In genomic region chr5:151825445-151825844, GRCh38 we compare ENCODE assay signal across 8 cellular contexts. TPM values are rescaled to one million over a fixed set of nuclear protein-coding genes. Genes with fewer than 3 reads are reported as not detected.
A peak's percentile ranks its signal among the peaks of the same experiment; 100 is the strongest.
DNase-seq lines count a peak whose midpoint lies in the region; ATAC-seq, FAIRE-seq and TF ChIP-seq lines count a peak whose summit lies in the region.

No MANE protein-coding gene starts in this region.

- H3K4me1 Mint-ChIP-seq in neural crest cell: peaks cover 19% of the 10 kb centered on the region

- TF ChIP-seq CTCF in VCaP (conservative IDR thresholded peaks at IDR 0.05) (peak; percentile 93), fibroblast of pulmonary artery (IDR thresholded peaks at IDR 0.05; ENCODE audit: low read length, missing control alignments) (peak; percentile 92), neural crest cell (conservative IDR thresholded peaks at IDR 0.05) (peak; percentile 96)

- FAIRE-seq in G401.6 (lab: Jason Lieb, UNC): peak; percentile 76

- H3K27ac Mint-ChIP-seq in neural crest cell (ENCODE audit: unreplicated experiment): no peak overlapping the region

- peak overlapping the region; percentile 8 for H3K4me3 Mint-ChIP-seq in neural crest cell

- H3K27me3 Mint-ChIP-seq in neural crest cell (ENCODE audit: low read depth): no peaks in the 10 kb centered on the region

- in situ Hi-C loops in ACHN (cut with HindIII; ENCODE audit: low pct_ligation_motif_present, low pct_unique_long_range_greater_than_20kb, low sequenced_read_pairs): no loop called here

- no peak overlapping the region; the same call in 1 of the 2 replicates for H3K27ac ChIP-seq in VCaP

- no peak overlapping the region for H3K4me3 ChIP-seq in fibroblast of pulmonary artery (replicated peaks; ENCODE audit: low read depth, low read length)

- H3K9me3 Mint-ChIP-seq in neural crest cell: peaks cover 6% of the 10 kb centered on the region

- H3K36me3 Mint-ChIP-seq in neural crest cell (ENCODE audit: low read depth): peaks cover 26% of the 10 kb centered on the region

- DNase-seq in ACHN (peak; percentile 54), NCI-H2081 (lab: John Stamatoyannopoulos, UW) (peak; percentile 51 to 66), fibroblast of pulmonary artery (ENCODE audit: low read depth) (peak; percentile 81), neural crest cell (ENCODE audit: low read depth, low spot score) (peak; percentile 66)

- ATAC-seq in HG02588 (IDR thresholded peaks at IDR 0.05; ENCODE audit: unreplicated experiment): peak; percentile 76
- no peak for ATAC-seq in HG03135 (IDR thresholded peaks at IDR 0.05; ENCODE audit: unreplicated experiment)

RNA-seq across cellular contexts. Expression of gene G3BP1, which starts 53.7 kb away (rescaled TPM):
- total RNA-seq in neural crest cell: 309 and 317 TPM in 2 replicates
